Comparison of ENCODE assay signal across 10 cellular contexts in the genomic region with DNA sequence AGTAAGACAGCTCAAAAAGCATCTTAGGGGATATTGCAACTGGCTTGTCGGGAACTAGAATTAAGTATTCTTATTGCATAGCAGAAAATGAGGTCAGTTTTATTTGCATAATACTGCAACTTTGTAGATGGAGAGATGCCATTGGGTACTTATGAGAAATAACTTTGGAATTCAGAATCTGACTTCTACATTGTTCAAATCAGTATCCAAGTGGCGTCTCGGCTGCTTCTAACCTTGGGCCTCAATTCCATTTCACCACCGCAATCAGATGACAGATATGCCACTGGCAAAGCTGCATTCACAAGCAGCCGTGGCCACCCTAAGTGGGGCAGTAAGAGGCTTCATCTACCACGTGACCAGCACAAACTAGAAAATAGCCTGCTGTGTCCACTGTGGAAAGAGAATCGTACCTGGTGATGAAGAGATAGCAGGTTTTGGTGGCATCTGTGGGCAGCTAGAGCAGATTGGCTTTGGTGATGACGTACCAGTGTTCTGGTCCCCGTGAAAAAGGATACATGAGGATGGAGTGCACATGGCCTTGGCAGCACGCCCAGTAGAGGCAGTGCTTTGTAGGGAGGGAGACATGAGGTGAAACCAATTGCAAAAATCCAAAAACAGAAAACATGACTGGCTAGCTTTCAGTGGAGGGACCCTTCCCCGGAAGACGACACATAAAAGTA.
DNase-seq lines count a peak whose midpoint lies in the region; ATAC-seq and TF ChIP-seq lines count a peak whose summit lies in the region.
"Had no signal": no experiment of that assay in that cellular context is flagged by ENCODE, and none has a peak within 500 bp of the region (broad histone marks: within the 10 kb centered on the region; RNA-seq: fewer than 3 reads in every experiment).

No MANE protein-coding gene starts in this region.

- no peaks in the 10 kb centered on the region for H3K79me2 ChIP-seq in OCI-LY7 (ENCODE audit: insufficient read depth, low read depth, low read length)

- H3K4me3 ChIP-seq in coronary artery (peak overlapping the region; percentile 16), ovary (no peak overlapping the region), OCI-LY7 (ENCODE audit: low read depth, low read length, poor library complexity, severe bottlenecking) (no peak overlapping the region)

- no peak for TF ChIP-seq POLR2A in ovary (IDR thresholded peaks at IDR 0.05)

- BruUV-seq in OCI-LY7 (replicated peaks; lab: Mats Ljungman, UMichigan): no TSS peak

- CTCF ChIA-PET in OCI-LY7 (lab: Charles Lee; ENCODE audit: unreplicated experiment): no interaction called here

- intact Hi-C loops in ovary (cut with DNase I) (no loop called here), OCI-LY7 (cut with micrococcal nuclease; ENCODE audit: unreplicated experiment) (no loop called here)

- no peak overlapping the region for H3K4me2 ChIP-seq in OCI-LY7 (ENCODE audit: low read length)

- H3K9me2 ChIP-seq in OCI-LY7 (ENCODE audit: insufficient read depth, low read length): no peaks in the 10 kb centered on the region

- TF ChIP-seq CTCF in coronary artery (IDR thresholded peaks at IDR 0.05) (no peak), ovary (IDR thresholded peaks at IDR 0.05) (no peak), OCI-LY7 (conservative IDR thresholded peaks at IDR 0.05; ENCODE audit: low read length) (no peak)

- H4K20me1 ChIP-seq in OCI-LY7 (ENCODE audit: insufficient read depth, low read length): no peaks in the 10 kb centered on the region

- POLR2A ChIA-PET in OCI-LY7 (lab: Charles Lee): no interaction called here

- H3K9me3 ChIP-seq in ovary (no peaks in the 10 kb centered on the region), OCI-LY7 (ENCODE audit: low read length) (no peaks in the 10 kb centered on the region)

- TF ChIP-seq EP300 in ovary (IDR thresholded peaks at IDR 0.05): no peak

- ATAC-seq in GM21717 (IDR thresholded peaks at IDR 0.05; ENCODE audit: unreplicated experiment): no peak

- H3K36me3 ChIP-seq in ovary (no peaks in the 10 kb centered on the region), OCI-LY7 (ENCODE audit: insufficient read depth, low read length) (no peaks in the 10 kb centered on the region)

- H3K27me3 ChIP-seq in ovary: no peaks in the 10 kb centered on the region

- no peak overlapping the region for H2AFZ ChIP-seq in OCI-LY7 (ENCODE audit: low read length)

- peak overlapping the region; percentile 63 to 73 for H3K27ac ChIP-seq in coronary artery
- no peak overlapping the region for H3K27ac ChIP-seq in ovary
- no peak overlapping the region for H3K27ac ChIP-seq in OCI-LY7 (ENCODE audit: low read depth, low read length, poor library complexity, severe bottlenecking)
- H3K27ac ChIP-seq: VCaP had no signal

- 42 to 46% (median 45%) methylated on average over 12 of the region's 12 CpGs for WGBS in ovary, 3 donors

- H3K4me1 ChIP-seq in ovary (ENCODE audit: insufficient read depth): peaks cover 3% of the 10 kb centered on the region
- H3K4me1 ChIP-seq in OCI-LY7 (ENCODE audit: insufficient read depth, low read length, poor library complexity, severe bottlenecking): no peaks in the 10 kb centered on the region

- DNase-seq in DMS79 (lab: John Stamatoyannopoulos, UW): peak; percentile 36
- DNase-seq in NCI-H345 (lab: John Stamatoyannopoulos, UW): peak; percentile 89
- DNase-seq in coronary artery (ENCODE audit: low spot score): no peak
- peak in 4 of 5 donors; percentile 40 to 54 (median 48) for DNase-seq in ovary
- DNase-seq in OCI-LY7 (ENCODE audit: low spot score): no peak
- no peak for DNase-seq in stimulated activated CD4-positive, alpha-beta T cell treated with anti-CD3 and anti-CD28 coated beads, Interleukin-4, amount 100 ng/mL, for 24 hours
- no peak for DNase-seq in NOMO-1 (lab: John Stamatoyannopoulos, UW; ENCODE audit: unreplicated experiment in 2 of 2)
- DNase-seq: retina had no signal

Comparison
In these comparisons a context has a peak if more than half of its experiments do, and no peak if none do; other contexts are left out.
1. DNase-seq: peak in DMS79 (single experiment), NCI-H345 (single experiment) and ovary (4 of 5); none in coronary artery (single experiment), OCI-LY7 (single experiment), stimulated activated CD4-positive, alpha-beta T cell treated with anti-CD3 and anti-CD28 coated beads, Interleukin-4, amount 100 ng/mL, for 24 hours (single experiment) and NOMO-1 (0 of 2).
2. H3K27ac ChIP-seq: peak in coronary artery (2 of 2); none in ovary (0 of 2) and OCI-LY7 (single experiment).